ENCODE assay signal across 21 cellular contexts in the genomic region with DNA sequence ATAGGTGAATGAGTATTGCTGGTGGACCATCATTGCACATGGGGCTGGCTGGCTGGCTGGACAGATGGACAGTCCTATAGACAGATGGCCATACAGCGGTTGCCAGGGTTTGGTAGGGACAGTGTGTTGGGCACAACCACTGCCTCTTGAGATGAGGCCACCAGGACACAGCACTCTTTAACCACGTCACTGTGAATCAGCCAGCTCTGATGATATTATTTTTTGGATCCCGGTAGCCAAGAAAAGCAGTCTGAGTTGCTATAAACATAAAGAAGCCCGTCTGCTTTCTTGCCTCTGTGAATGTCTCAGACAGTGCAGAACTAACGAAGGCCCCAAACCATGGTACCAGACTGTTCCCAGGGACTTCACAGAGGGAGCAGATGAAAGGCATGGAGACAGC.
DNase-seq lines count a peak whose midpoint lies in the region; ATAC-seq and TF ChIP-seq lines count a peak whose summit lies in the region.
"Had no signal": no experiment of that assay in that cellular context is flagged by ENCODE, and none has a peak within 500 bp of the region (broad histone marks: within the 10 kb centered on the region; RNA-seq: fewer than 3 reads in every experiment).

No MANE protein-coding gene starts in this region.

- TF ChIP-seq CTCF in RWPE2 (IDR thresholded peaks at IDR 0.05; ENCODE audit: poor library complexity, severe bottlenecking) (no peak), fibroblast of the aortic adventitia (IDR thresholded peaks at IDR 0.05; ENCODE audit: insufficient read depth, low read length) (no peak), suprapubic skin (IDR thresholded peaks at IDR 0.05) (no peak)

- no peak for ATAC-seq in RWPE2 (ENCODE audit: low read depth)
- ATAC-seq in HG03439 (IDR thresholded peaks at IDR 0.05; ENCODE audit: unreplicated experiment): no peak
- ATAC-seq: A549, GM23338 had no signal

- peak; percentile 34 for DNase-seq in Caki2 (ENCODE audit: low read depth)
- peak; percentile 24 for DNase-seq in RWPE2 (ENCODE audit: low spot score)
- peak; percentile 3 for DNase-seq in fibroblast of the aortic adventitia (ENCODE audit: low read depth)
- DNase-seq in NCI-H345 (lab: John Stamatoyannopoulos, UW): no peak
- DNase-seq in stimulated activated naive CD4-positive, alpha-beta T cell (lab: John Stamatoyannopoulos, UW): no peak
- DNase-seq in suprapubic skin (ENCODE audit: low spot score in 2 of 2): no peak
- DNase-seq: activated B cell treated with CpG ODN at 0.5 μM for 24 hours; BE2C; DMS53; effector CD8-positive, alpha-beta T cell; foreskin melanocyte; GF-D8; hippocampal formation; NCI-H1694; stimulated activated CD8-positive, alpha-beta memory T cell treated with anti-CD3 and anti-CD28 coated beads, Interleukin-4, amount 100 ng/mL, for 48 hours; uterus had no signal

- H3K27ac ChIP-seq in RWPE2 (ENCODE audit: poor library complexity, severe bottlenecking) (no peak overlapping the region), muscle layer of colon (ENCODE audit: low read depth, low read length) (peak overlapping the region; percentile 46), suprapubic skin (no peak overlapping the region)
- H3K27ac ChIP-seq: A549, KMS-11, uterus had no signal

- H3K4me1 ChIP-seq in RWPE2 (ENCODE audit: insufficient read depth, poor library complexity, severe bottlenecking): no peaks in the 10 kb centered on the region
- H3K4me1 ChIP-seq in muscle layer of colon (ENCODE audit: insufficient read depth, low read length): peaks cover 20% of the 10 kb centered on the region
- peaks cover 2% of the 10 kb centered on the region for H3K4me1 ChIP-seq in suprapubic skin
- H3K4me1 ChIP-seq: uterus had no signal

- no peaks in the 10 kb centered on the region for H3K9me3 ChIP-seq in RWPE2 (ENCODE audit: severe bottlenecking)
- H3K9me3 ChIP-seq in muscle layer of colon (ENCODE audit: low read length): no peaks in the 10 kb centered on the region
- H3K9me3 ChIP-seq in suprapubic skin: no peaks in the 10 kb centered on the region
- H3K9me3 ChIP-seq: A549, BE2C, uterus had no signal

- H3K4me3 ChIP-seq in RWPE2 (ENCODE audit: severe bottlenecking): no peak overlapping the region
- no peak overlapping the region for H3K4me3 ChIP-seq in fibroblast of the aortic adventitia (ENCODE audit: low read depth, low read length)
- no peak overlapping the region for H3K4me3 ChIP-seq in muscle layer of colon (ENCODE audit: low read depth in 1 of 2, low read length in 2 of 2)
- H3K4me3 ChIP-seq in suprapubic skin: no peak overlapping the region
- H3K4me3 ChIP-seq: A549, GM23338, uterus had no signal

- H3K9ac ChIP-seq in muscle layer of colon (ENCODE audit: low read length): no peak overlapping the region
- H3K9ac ChIP-seq: KMS-11 had no signal

- no peak for TF ChIP-seq POLR2A in suprapubic skin (IDR thresholded peaks at IDR 0.05)

- WGBS in suprapubic skin: 82% methylated on average over 4 of the region's 5 CpGs

- in situ Hi-C loops in Caki2 (cut with HindIII; ENCODE audit: low pct_unique_long_range_greater_than_20kb, low sequenced_read_pairs): no loop called here

- H3K27me3 ChIP-seq in RWPE2 (ENCODE audit: insufficient read depth, poor library complexity, severe bottlenecking) (no peaks in the 10 kb centered on the region), muscle layer of colon (ENCODE audit: control insufficient read depth in 1 of 2, insufficient read depth in 2 of 2, low read length in 2 of 2) (no peaks in the 10 kb centered on the region), suprapubic skin (no peaks in the 10 kb centered on the region)
- H3K27me3 ChIP-seq: uterus had no signal

- no peak for TF ChIP-seq EP300 in suprapubic skin (IDR thresholded peaks at IDR 0.05)

- no peaks in the 10 kb centered on the region for H3K36me3 ChIP-seq in RWPE2 (ENCODE audit: low read depth)
- no peaks in the 10 kb centered on the region for H3K36me3 ChIP-seq in muscle layer of colon (ENCODE audit: insufficient read depth, low read length)
- H3K36me3 ChIP-seq in suprapubic skin: no peaks in the 10 kb centered on the region
- H3K36me3 ChIP-seq: BE2C, uterus had no signal

Comparison
In these comparisons a context has a peak if more than half of its experiments do, and no peak if none do; other contexts are left out.
1. DNase-seq: peak in Caki2 (single experiment), RWPE2 (single experiment) and fibroblast of the aortic adventitia (single experiment); none in NCI-H345 (single experiment), stimulated activated naive CD4-positive, alpha-beta T cell (0 of 6) and suprapubic skin (0 of 2).